20 cellular contexts compared by ENCODE assay signal in the genomic region with DNA sequence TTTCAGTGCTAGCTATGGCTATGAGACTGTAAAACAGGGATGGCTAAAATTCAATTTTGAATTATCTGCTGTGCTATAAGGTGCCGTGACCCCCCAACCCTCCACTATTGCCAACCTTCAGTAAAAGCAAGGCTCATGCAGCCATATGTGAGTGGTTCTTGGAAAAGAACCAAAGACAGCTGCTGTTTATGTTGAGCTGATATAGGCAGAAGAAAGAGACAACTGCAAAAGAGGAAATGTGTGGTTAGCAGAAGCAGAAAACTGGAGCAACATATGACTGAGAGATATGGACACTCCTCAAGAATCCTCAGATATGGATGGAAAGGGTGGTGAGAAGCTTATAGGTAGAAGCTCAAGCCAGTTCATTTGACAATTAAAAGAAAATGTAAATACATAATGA.
DNase-seq lines count a peak whose midpoint lies in the region; ATAC-seq and TF ChIP-seq lines count a peak whose summit lies in the region.
"Had no signal": no experiment of that assay in that cellular context is flagged by ENCODE, and none has a peak within 500 bp of the region (broad histone marks: within the 10 kb centered on the region; RNA-seq: fewer than 3 reads in every experiment).

No MANE protein-coding gene starts in this region.

- ATAC-seq in GM19351 (IDR thresholded peaks at IDR 0.05; ENCODE audit: unreplicated experiment), result no peak
- ATAC-seq: PC-3, SK-N-SH treated with all-trans-retinoic acid at 6 μM for 48 hours had no signal

- no peaks in the 10 kb centered on the region for H3K4me1 Mint-ChIP-seq in activated T-helper 2 cell treated with anti-CD3 and anti-CD28 coated beads, Interferon-gamma antibody, Interleukin-2, Interleukin-4, amounts not matched to agents 10 μg/mL and 5 μg/mL and 100 μg/mL, durations not matched to agents 14 hours and 24 hours and 36 hours (ENCODE audit: low read depth)

- no peaks in the 10 kb centered on the region for H3K36me3 ChIP-seq in SJCRH30
- H3K36me3 ChIP-seq: MG63 had no signal

- DNase-seq in DMS 273 treated with DMSO at 0.1 percent for 48 hours (lab: John Stamatoyannopoulos, UW), result peak; percentile 9
- peak; percentile 87 for DNase-seq in MV-4-11 (lab: John Stamatoyannopoulos, UW)
- DNase-seq in SJCRH30, result peak; percentile 38 to 77
- DNase-seq in iris pigment epithelial cell (ENCODE audit: low read depth), result peak; percentile 59
- DNase-seq in activated T-helper 2 cell treated with anti-CD3 and anti-CD28 coated beads, Interferon-gamma antibody, Interleukin-2, Interleukin-4, amounts not matched to agents 10 μg/mL and 5 μg/mL and 100 μg/mL, durations not matched to agents 14 hours and 24 hours and 36 hours (ENCODE audit: low spot score), result no peak
- no peak for DNase-seq in NCI-H1092 (lab: John Stamatoyannopoulos, UW)
- no peak for DNase-seq in erythroblast (lab: John Stamatoyannopoulos, UW)
- DNase-seq: AML-193; Calu3; CD4-positive, alpha-beta T cell; GF-D8; GOT3; KG1; MG63; NCI-H510A treated with DMSO at 0.1 percent for 48 hours; PC-3; T-helper 2 cell had no signal

- H3K27ac ChIP-seq in SJCRH30, result no peak overlapping the region
- H3K27ac ChIP-seq: HL-60 had no signal

- H3K4me1 ChIP-seq in SJCRH30, result peaks cover 26% of the 10 kb centered on the region

- H3K4me3 ChIP-seq in SJCRH30, result no peak overlapping the region
- H3K4me3 ChIP-seq: MG63 had no signal

- no peak for TF ChIP-seq POLR2A in erythroblast (IDR thresholded peaks at IDR 0.05; ENCODE audit: low read length)

- H3K27me3 ChIP-seq in SJCRH30, result no peaks in the 10 kb centered on the region
- H3K27me3 ChIP-seq: MG63 had no signal

- intact Hi-C loops in activated T-helper 2 cell treated with anti-CD3 and anti-CD28 coated beads, Interferon-gamma antibody, Interleukin-2, Interleukin-4, amounts not matched to agents 10 μg/mL and 5 μg/mL and 100 μg/mL, durations not matched to agents 14 hours and 24 hours and 36 hours (cut with micrococcal nuclease), result no loop called here

- H3K9me3 ChIP-seq in SJCRH30 (replicated peaks), result 0 out of 2 replicates have a peak, but pooled peaks cover 3% of the 10 kb centered on the region
- H3K9me3 ChIP-seq: MG63 had no signal

- no peak overlapping the region for H3K27ac Mint-ChIP-seq in activated T-helper 2 cell treated with anti-CD3 and anti-CD28 coated beads, Interferon-gamma antibody, Interleukin-2, Interleukin-4, amounts not matched to agents 10 μg/mL and 5 μg/mL and 100 μg/mL, durations not matched to agents 14 hours and 24 hours and 36 hours
- H3K27ac Mint-ChIP-seq: CD4-positive, alpha-beta T cell had no signal

- no peak overlapping the region for H3K4me3 Mint-ChIP-seq in activated T-helper 2 cell treated with anti-CD3 and anti-CD28 coated beads, Interferon-gamma antibody, Interleukin-2, Interleukin-4, amounts not matched to agents 10 μg/mL and 5 μg/mL and 100 μg/mL, durations not matched to agents 14 hours and 24 hours and 36 hours (ENCODE audit: low read depth)
- H3K4me3 Mint-ChIP-seq: CD4-positive, alpha-beta T cell had no signal

- H3K36me3 Mint-ChIP-seq in activated T-helper 2 cell treated with anti-CD3 and anti-CD28 coated beads, Interferon-gamma antibody, Interleukin-2, Interleukin-4, amounts not matched to agents 10 μg/mL and 5 μg/mL and 100 μg/mL, durations not matched to agents 14 hours and 24 hours and 36 hours (ENCODE audit: low read depth), result no peaks in the 10 kb centered on the region

- H3K9me3 Mint-ChIP-seq in activated T-helper 2 cell treated with anti-CD3 and anti-CD28 coated beads, Interferon-gamma antibody, Interleukin-2, Interleukin-4, amounts not matched to agents 10 μg/mL and 5 μg/mL and 100 μg/mL, durations not matched to agents 14 hours and 24 hours and 36 hours, result peaks cover 3% of the 10 kb centered on the region
- H3K9me3 Mint-ChIP-seq: CD4-positive, alpha-beta T cell had no signal

- no peaks in the 10 kb centered on the region for H3K27me3 Mint-ChIP-seq in activated T-helper 2 cell treated with anti-CD3 and anti-CD28 coated beads, Interferon-gamma antibody, Interleukin-2, Interleukin-4, amounts not matched to agents 10 μg/mL and 5 μg/mL and 100 μg/mL, durations not matched to agents 14 hours and 24 hours and 36 hours (ENCODE audit: low read depth)
- H3K27me3 Mint-ChIP-seq: CD4-positive, alpha-beta T cell had no signal

Comparison
In these comparisons a context has a peak if more than half of its experiments do, and no peak if none do; other contexts are left out.
1. DNase-seq: peak in DMS 273 treated with DMSO at 0.1 percent for 48 hours (single experiment), MV-4-11 (single experiment), SJCRH30 (2 of 2) and iris pigment epithelial cell (single experiment); none in activated T-helper 2 cell treated with anti-CD3 and anti-CD28 coated beads, Interferon-gamma antibody, Interleukin-2, Interleukin-4, amounts not matched to agents 10 μg/mL and 5 μg/mL and 100 μg/mL, durations not matched to agents 14 hours and 24 hours and 36 hours (single experiment), NCI-H1092 (single experiment) and erythroblast (0 of 2).